In genomic region chr1:244865028-244865371, GRCh38 we compare ENCODE assay signal across 7 cellular contexts. TPM values are rescaled to one million over a fixed set of nuclear protein-coding genes. Genes with fewer than 3 reads are reported as not detected.
A peak's percentile ranks its signal among the peaks of the same experiment; 100 is the strongest.
DNase-seq lines count a peak whose midpoint lies in the region; ATAC-seq and TF ChIP-seq lines count a peak whose summit lies in the region.

No MANE protein-coding gene starts in this region.

- H4K20me1 ChIP-seq in OCI-LY1 (ENCODE audit: insufficient read depth, low read length), result peaks cover 18% of the 10 kb centered on the region; the same call in 1 of the 2 replicates

- no peaks in the 10 kb centered on the region; the same call in 1 of the 2 replicates for H3F3A ChIP-seq in OCI-LY1 (ENCODE audit: insufficient read depth, low read length)

- H3K9ac ChIP-seq in OCI-LY1 (ENCODE audit: low read length) (peak overlapping the region; percentile 87), adipocyte (ENCODE audit: low read length) (peak overlapping the region; percentile 100), iPS-20b (ENCODE audit: low read depth, low read length) (peak overlapping the region; percentile 95)

- peaks cover 37% of the 10 kb centered on the region for H3K36me3 ChIP-seq in OCI-LY1 (ENCODE audit: insufficient read depth, low read length)
- H3K36me3 ChIP-seq in adipocyte (ENCODE audit: control insufficient read depth, insufficient read depth, low read length, severe bottlenecking), result peaks cover 11% of the 10 kb centered on the region
- peaks cover 33% of the 10 kb centered on the region for H3K36me3 ChIP-seq in iPS-20b (ENCODE audit: insufficient read depth, low read depth, low read length)

- no peaks in the 10 kb centered on the region for H3K27me3 ChIP-seq in OCI-LY1 (ENCODE audit: insufficient read depth, low read length)
- no peaks in the 10 kb centered on the region for H3K27me3 ChIP-seq in adipocyte (replicated peaks; ENCODE audit: control insufficient read depth, insufficient read depth, low read length)
- no peaks in the 10 kb centered on the region for H3K27me3 ChIP-seq in iPS-20b (ENCODE audit: insufficient read depth, low read length)

- H3K9me3 ChIP-seq in OCI-LY1 (ENCODE audit: low read length) (no peaks in the 10 kb centered on the region), adipocyte (ENCODE audit: control insufficient read depth, low read length) (no peaks in the 10 kb centered on the region), iPS-20b (ENCODE audit: insufficient read depth, low read depth, low read length) (no peaks in the 10 kb centered on the region)

- TF ChIP-seq CTCF in OCI-LY1 (IDR thresholded peaks at IDR 0.05; ENCODE audit: low read length) (no peak), omental fat pad (IDR thresholded peaks at IDR 0.05) (no peak)

- H3K27ac ChIP-seq in OCI-LY1 (ENCODE audit: low read depth, low read length, poor library complexity, severe bottlenecking) (peak overlapping the region; percentile 68), iPS-20b (ENCODE audit: low read length) (peak overlapping the region; percentile 97)

- H3K4me1 ChIP-seq in OCI-LY1 (ENCODE audit: insufficient read depth, low read length, severe bottlenecking) (peaks cover 35% of the 10 kb centered on the region), adipocyte (ENCODE audit: control insufficient read depth, insufficient read depth, low read length) (peaks cover 30% of the 10 kb centered on the region), iPS-20b (ENCODE audit: insufficient read depth, low read length) (peaks cover 19% of the 10 kb centered on the region; the same call in 1 of the 2 replicates)

- peaks cover 36% of the 10 kb centered on the region for H3K79me2 ChIP-seq in OCI-LY1 (ENCODE audit: insufficient read depth, low read length)

- peak overlapping the region; percentile 86 for H3K4me3 ChIP-seq in OCI-LY1 (ENCODE audit: low read depth, low read length, poor library complexity, severe bottlenecking)
- peak overlapping the region; percentile 99 for H3K4me3 ChIP-seq in adipocyte (ENCODE audit: low read length)
- H3K4me3 ChIP-seq in iPS-20b (ENCODE audit: low read length), result peak overlapping the region; percentile 81

- H3K4me2 ChIP-seq in OCI-LY1 (ENCODE audit: low read length), result peak overlapping the region; percentile 94

- DNase-seq in adipocyte (ENCODE audit: low read depth) (no peak), omental fat pad (ENCODE audit: low spot score) (no peak)
- peak; percentile 57 for DNase-seq in stimulated activated CD4-positive, alpha-beta T cell treated with anti-CD3 and anti-CD28 coated beads, Interleukin-15, amount 100 ng/mL, for 24 hours

- no peak overlapping the region for H2AFZ ChIP-seq in OCI-LY1 (ENCODE audit: low read length)

- ATAC-seq in GM21528 (IDR thresholded peaks at IDR 0.05; ENCODE audit: low FRiP score, unreplicated experiment) (peak; percentile 5), GM18511 (IDR thresholded peaks at IDR 0.05; ENCODE audit: unreplicated experiment) (no peak), omental fat pad (ENCODE audit: low FRiP score) (no peak)

- H3K9me2 ChIP-seq in OCI-LY1 (ENCODE audit: low read depth, low read length), result no peaks in the 10 kb centered on the region

RNA-seq across cellular contexts. Expression of gene HNRNPU, which starts 0.7 kb away (rescaled TPM):
- total RNA-seq in omental fat pad, result 100 to 1,000 TPM; 325 to 565 (median 451) TPM

RNA-seq across cellular contexts. Expression of gene COX20, which starts 29.5 kb away (rescaled TPM):
- total RNA-seq in omental fat pad, result 10 to 100 TPM; 19.4 to 43.2 (median 24.1) TPM
